ENCODE assay signal across 28 cellular contexts in genomic region chrX:155867821-155868220, GRCh38.
"Had no signal": no experiment of that assay in that cellular context is flagged by ENCODE, and none has a peak within 500 bp of the region (broad histone marks: within the 10 kb centered on the region; RNA-seq: fewer than 3 reads in every experiment).

No MANE protein-coding gene starts in this region.

- H3K4me1 Mint-ChIP-seq: stimulated activated effector memory CD8-positive, alpha-beta T cell treated with anti-CD3 and anti-CD28 coated beads, Interleukin-12 subunit alpha, Interleukin-12 subunit beta, amount 100 ng/mL, for 72 hours; stimulated activated memory B cell treated with anti-CD40 and anti-IgM and Interleukin-4, amounts not matched to agents 10 μg/mL and 1 μg/mL and 100 μg/mL, for 72 hours; stimulated activated naive B cell treated with anti-CD40 and anti-IgM and Interleukin-4, amounts not matched to agents 10 μg/mL and 1 μg/mL and 100 μg/mL, for 72 hours; stimulated activated naive CD8-positive, alpha-beta T cell treated with anti-CD3 and anti-CD28 coated beads, Interleukin-15, amount 100 ng/mL, for 72 hours had no signal

- FAIRE-seq: urothelium cell line had no signal

- H3K27me3 ChIP-seq: stomach, suprapubic skin, testis, thyroid gland, tibial artery, transverse colon, upper lobe of left lung, upper lobe of right lung, uterus, vagina had no signal

- H3K27me3 Mint-ChIP-seq: stimulated activated memory B cell treated with anti-CD40 and anti-IgM and Interleukin-4, amounts not matched to agents 10 μg/mL and 1 μg/mL and 100 μg/mL, for 72 hours; type B pancreatic cell had no signal

- H3K4me3 ChIP-seq: stomach, suprapubic skin, testis, thoracic aorta, thyroid gland, tibial artery, tibial nerve, transverse colon, upper lobe of left lung, upper lobe of right lung, uterus, vagina had no signal

- H3K4me1 ChIP-seq: stomach, suprapubic skin, testis, thyroid gland, tibial artery, tibial nerve, transverse colon, upper lobe of left lung, upper lobe of right lung, uterus, vagina had no signal

- H3K9me3 ChIP-seq: testis, thoracic aorta, thyroid gland, uterus, vagina had no signal

- H3K27ac ChIP-seq: stomach, suprapubic skin, testis, thoracic aorta, thyroid gland, tibial artery, tibial nerve, transverse colon, upper lobe of left lung, upper lobe of right lung, uterus, vagina had no signal

- ATAC-seq: stimulated activated effector memory CD8-positive, alpha-beta T cell treated with anti-CD3 and anti-CD28 coated beads, Interleukin-12 subunit alpha, Interleukin-12 subunit beta, amount 100 ng/mL, for 72 hours; stimulated activated memory B cell treated with anti-CD40 and anti-IgM and Interleukin-4, amounts not matched to agents 10 μg/mL and 1 μg/mL and 100 μg/mL, for 72 hours; stimulated activated naive B cell treated with anti-CD40 and anti-IgM and Interleukin-4, amounts not matched to agents 10 μg/mL and 1 μg/mL and 100 μg/mL, for 72 hours; stimulated activated naive CD8-positive, alpha-beta T cell treated with anti-CD3 and anti-CD28 coated beads, Interleukin-15, amount 100 ng/mL, for 72 hours; stimulated activated naive CD8-positive, alpha-beta T cell treated with anti-CD3 and anti-CD28 coated beads, Interleukin-15, Interleukin-2, amounts not matched to agents 100 U/mL and 50 U/mL, for 24 hours; upper lobe of right lung had no signal

- H3K27ac Mint-ChIP-seq: stimulated activated effector memory CD8-positive, alpha-beta T cell treated with anti-CD3 and anti-CD28 coated beads, Interleukin-12 subunit alpha, Interleukin-12 subunit beta, amount 100 ng/mL, for 72 hours; stimulated activated memory B cell treated with anti-CD40 and anti-IgM and Interleukin-4, amounts not matched to agents 10 μg/mL and 1 μg/mL and 100 μg/mL, for 72 hours; stimulated activated naive B cell treated with anti-CD40 and anti-IgM and Interleukin-4, amounts not matched to agents 10 μg/mL and 1 μg/mL and 100 μg/mL, for 72 hours; stimulated activated naive CD8-positive, alpha-beta T cell treated with anti-CD3 and anti-CD28 coated beads, Interleukin-15, Interleukin-2, amounts not matched to agents 100 ng/mL and 50 ng/mL, for 24 hours; type B pancreatic cell had no signal

- H3K36me3 Mint-ChIP-seq: stimulated activated effector memory CD8-positive, alpha-beta T cell treated with anti-CD3 and anti-CD28 coated beads, Interleukin-12 subunit alpha, Interleukin-12 subunit beta, amount 100 ng/mL, for 72 hours; stimulated activated memory B cell treated with anti-CD40 and anti-IgM and Interleukin-4, amounts not matched to agents 10 μg/mL and 1 μg/mL and 100 μg/mL, for 72 hours; stimulated activated naive B cell treated with anti-CD40 and anti-IgM and Interleukin-4, amounts not matched to agents 10 μg/mL and 1 μg/mL and 100 μg/mL, for 72 hours; type B pancreatic cell had no signal

- H3K36me3 ChIP-seq: stomach, suprapubic skin, thoracic aorta, thyroid gland, tibial artery, tibial nerve, transverse colon, upper lobe of left lung, upper lobe of right lung, uterus, vagina had no signal

- H3K4me3 Mint-ChIP-seq: stimulated activated effector memory CD8-positive, alpha-beta T cell treated with anti-CD3 and anti-CD28 coated beads, Interleukin-12 subunit alpha, Interleukin-12 subunit beta, amount 100 ng/mL, for 72 hours; stimulated activated memory B cell treated with anti-CD40 and anti-IgM and Interleukin-4, amounts not matched to agents 10 μg/mL and 1 μg/mL and 100 μg/mL, for 72 hours; stimulated activated naive B cell treated with anti-CD40 and anti-IgM and Interleukin-4, amounts not matched to agents 10 μg/mL and 1 μg/mL and 100 μg/mL, for 72 hours; stimulated activated naive CD8-positive, alpha-beta T cell treated with anti-CD3 and anti-CD28 coated beads, Interleukin-15, amount 100 ng/mL, for 72 hours; stimulated activated naive CD8-positive, alpha-beta T cell treated with anti-CD3 and anti-CD28 coated beads, Interleukin-15, Interleukin-2, amounts not matched to agents 100 ng/mL and 50 ng/mL, for 24 hours; type B pancreatic cell had no signal

- DNase-seq: stimulated activated CD4-positive, alpha-beta T cell treated with anti-CD3 and anti-CD28 coated beads, Interleukin-2, amount 100 ng/mL, for 24 hours; stimulated activated CD4-positive, alpha-beta T cell treated with anti-CD3 and anti-CD28 coated beads, Interleukin-2, amount 100 ng/mL, for 48 hours; stimulated activated CD4-positive, alpha-beta T cell treated with anti-CD3 and anti-CD28 coated beads, Interleukin-4, amount 100 ng/mL, for 1 hour; stimulated activated CD4-positive, alpha-beta T cell treated with anti-CD3 and anti-CD28 coated beads, Interleukin-4, amount 100 ng/mL, for 24 hours; stimulated activated CD4-positive, alpha-beta T cell treated with anti-CD3 and anti-CD28 coated beads, Interleukin-4, amount 100 ng/mL, for 4 hours; stimulated activated CD8-positive, alpha-beta memory T cell treated with anti-CD3 and anti-CD28 coated beads, Interleukin-4, amount 100 ng/mL, for 48 hours; stimulated activated naive B cell treated with anti-CD40 and anti-IgM and Interleukin-4, amounts not matched to agents 10 μg/mL and 1 μg/mL and 100 μg/mL, for 72 hours; stimulated activated naive CD4-positive, alpha-beta T cell; stimulated activated naive CD8-positive, alpha-beta T cell treated with anti-CD3 and anti-CD28 coated beads, Interleukin-15, amount 100 ng/mL, for 72 hours; stimulated activated naive CD8-positive, alpha-beta T cell treated with anti-CD3 and anti-CD28 coated beads, Interleukin-15, Interleukin-2, amounts not matched to agents 100 U/mL and 50 U/mL, for 24 hours; stomach; substantia nigra; testis; thyroid gland; tibial artery; transverse colon; upper lobe of left lung; upper lobe of right lung; uterus had no signal
